24 cellular contexts compared by ENCODE assay signal in the genomic region with DNA sequence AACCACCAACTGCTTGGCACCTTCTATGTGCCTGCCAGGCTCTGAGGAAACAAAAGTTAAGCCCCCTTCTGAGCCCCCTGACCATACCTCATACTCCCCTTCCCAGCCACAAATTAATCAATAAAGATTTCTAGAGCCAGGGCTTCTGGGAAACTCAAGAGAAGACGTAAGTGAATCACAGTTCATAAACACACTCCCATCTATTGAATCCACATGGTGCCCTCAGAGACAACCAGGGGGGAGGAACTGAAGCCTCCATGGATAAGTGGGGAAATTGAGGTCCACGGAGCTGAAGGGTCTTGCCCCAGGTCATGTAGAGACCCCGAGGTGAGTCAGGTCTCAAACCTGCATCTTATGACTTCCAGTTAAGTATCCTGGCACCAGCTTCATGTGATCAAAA.
DNase-seq lines count a peak whose midpoint lies in the region; ATAC-seq and TF ChIP-seq lines count a peak whose summit lies in the region.
"Had no signal": no experiment of that assay in that cellular context is flagged by ENCODE, and none has a peak within 500 bp of the region (broad histone marks: within the 10 kb centered on the region; RNA-seq: fewer than 3 reads in every experiment).

No MANE protein-coding gene starts in this region.

- H3K4me3 ChIP-seq in neuronal stem cell (ENCODE audit: low read length in 2 of 2) (no peak overlapping the region), tibial artery (no peak overlapping the region)
- H3K4me3 ChIP-seq: GM12878, GM23338, K562, PC-9 had no signal

- H2BK120ac ChIP-seq in neuronal stem cell (ENCODE audit: low read depth, low read length) (no peak overlapping the region), H9 (ENCODE audit: low read depth, low read length, poor library complexity, severe bottlenecking) (no peak overlapping the region)

- H2BK12ac ChIP-seq in neuronal stem cell (ENCODE audit: low read length), result no peak overlapping the region
- no peak overlapping the region for H2BK12ac ChIP-seq in H9 (ENCODE audit: insufficient read length, low read depth, low read length)

- WGBS in neuronal stem cell (ENCODE audit: extremely low coverage in 2 of 2, insufficient read length in 2 of 2, insufficient replicate concordance in 1 of 2), 2 donors, result no CpG with 5 or more reads among the region's 3 CpGs
- no CpG with 5 or more reads among the region's 3 CpGs for WGBS in H9 (ENCODE audit: extremely low coverage, insufficient read length, low lambda C conversion rate)

- no peak overlapping the region for H4K5ac ChIP-seq in H9 (ENCODE audit: insufficient read length, low read depth, low read length)

- H2AFZ ChIP-seq in neuronal stem cell (ENCODE audit: low read length), result no peak overlapping the region
- H2AFZ ChIP-seq in H9 (ENCODE audit: low read length), result no peak overlapping the region
- H2AFZ ChIP-seq: GM23338, PC-9 had no signal

- H3K23me2 ChIP-seq in H9 (ENCODE audit: insufficient read length, low read depth, low read length, poor library complexity, severe bottlenecking), result no peaks in the 10 kb centered on the region

- H3K4me2 ChIP-seq in neuronal stem cell (ENCODE audit: insufficient read depth, low read length, poor library complexity, severe bottlenecking) (no peak overlapping the region), H9 (ENCODE audit: insufficient read depth, insufficient read length, low read length) (no peak overlapping the region)
- H3K4me2 ChIP-seq: GM23338, PC-9 had no signal

- H3K27ac ChIP-seq in neuronal stem cell (replicated peaks; ENCODE audit: low read length), result no peak overlapping the region
- H3K27ac ChIP-seq in tibial artery, result peak overlapping the region; percentile 42 to 76
- H3K27ac ChIP-seq in H9 (ENCODE audit: insufficient read length, low read depth, low read length), result no peak overlapping the region
- H3K27ac ChIP-seq: 22Rv1, C4-2B, PC-9 had no signal

- peak overlapping the region; percentile 4 for H3K14ac ChIP-seq in neuronal stem cell (ENCODE audit: low read length)
- no peak overlapping the region for H3K14ac ChIP-seq in H9 (ENCODE audit: insufficient read depth, low read length)

- no peak overlapping the region for H2BK20ac ChIP-seq in H9 (ENCODE audit: low read depth, low read length, poor library complexity, severe bottlenecking)

- no peak overlapping the region for H3K23ac ChIP-seq in neuronal stem cell (ENCODE audit: low read depth, low read length, poor library complexity)
- no peak overlapping the region for H3K23ac ChIP-seq in H9 (ENCODE audit: insufficient read length, low read depth, low read length)

- POLR2A ChIA-PET in MCF 10A (lab: Yijun Ruan, JAX), result no interaction called here

- H3K9me3 ChIP-seq in neuronal stem cell (replicated peaks in 1 of 2; ENCODE audit: control insufficient read depth in 2 of 2, insufficient read depth in 1 of 2, low read depth in 1 of 2, low read length in 2 of 2) (no peaks in the 10 kb centered on the region), tibial artery (no peaks in the 10 kb centered on the region), H9 (ENCODE audit: control insufficient read depth, low read depth, low read length) (no peaks in the 10 kb centered on the region)
- H3K9me3 ChIP-seq: Caco-2 had no signal

- H3K79me2 ChIP-seq in H9 (ENCODE audit: insufficient read depth, low read length), result no peaks in the 10 kb centered on the region

- H4K8ac ChIP-seq in neuronal stem cell (ENCODE audit: low read depth, low read length), result no peak overlapping the region
- no peak overlapping the region for H4K8ac ChIP-seq in H9 (replicated peaks; ENCODE audit: insufficient read length, low read depth, low read length)

- BruUV-seq in MCF 10A (replicated peaks; lab: Mats Ljungman, UMichigan), result no TSS peak

- no peak overlapping the region for H3T11ph ChIP-seq in H9 (ENCODE audit: low read length)

- CTCF ChIA-PET in MCF 10A (lab: Yijun Ruan, JAX), result interaction anchor here (0.9 kb wide), 1 partner anchor 246 kb away, joined by 4 read pairs; no protein-coding TSS in a partner anchor

- H3K36me3 Mint-ChIP-seq in H9 (ENCODE audit: insufficient read depth in 1 of 3, low read depth in 3 of 3) (no peaks in the 10 kb centered on the region), MCF 10A (ENCODE audit: insufficient read depth, unreplicated experiment) (no peaks in the 10 kb centered on the region)
- H3K36me3 Mint-ChIP-seq: CD8-positive, alpha-beta T cell had no signal

- H4K91ac ChIP-seq in neuronal stem cell (ENCODE audit: low read depth, low read length, poor library complexity) (no peak overlapping the region), H9 (ENCODE audit: insufficient read length, low read depth, low read length) (no peak overlapping the region)

- peak; percentile 30 for ATAC-seq in Right ventricle myocardium superior (ENCODE audit: poor library complexity)
- ATAC-seq in left ventricle myocardium superior, result peak; percentile 27
- ATAC-seq: CD8-positive, alpha-beta T cell; GM12878; GM23338; K562 had no signal

- peaks cover 1 to 5% of the 10 kb centered on the region in 2 donors for H3K4me1 ChIP-seq in neuronal stem cell (ENCODE audit: control insufficient read depth in 2 of 2, insufficient read depth in 1 of 2, low read depth in 1 of 2, low read length in 2 of 2)
- peaks cover 0 to 29% (median 14%) of the 10 kb centered on the region in 4 donors for H3K4me1 ChIP-seq in tibial artery
- H3K4me1 ChIP-seq in H9 (ENCODE audit: insufficient read depth, low read length), result no peaks in the 10 kb centered on the region

- H3K79me1 ChIP-seq in neuronal stem cell (ENCODE audit: low read depth, low read length) (no peaks in the 10 kb centered on the region), H9 (ENCODE audit: insufficient read depth, low read depth, low read length, poor library complexity, severe bottlenecking) (no peaks in the 10 kb centered on the region)

- peak overlapping the region; percentile 71 for H2AK5ac ChIP-seq in neuronal stem cell (ENCODE audit: low read depth, low read length)
- no peak overlapping the region for H2AK5ac ChIP-seq in H9 (ENCODE audit: insufficient read length, low read length)

- H3K18ac ChIP-seq in neuronal stem cell (ENCODE audit: low read length), result no peak overlapping the region
- no peak overlapping the region for H3K18ac ChIP-seq in H9 (ENCODE audit: insufficient read length, low read depth, low read length)

- peak overlapping the region; percentile 70 for H2BK15ac ChIP-seq in neuronal stem cell (ENCODE audit: low read length)
- H2BK15ac ChIP-seq in H9 (ENCODE audit: low read depth, low read length), result no peak overlapping the region

- H3K4ac ChIP-seq in neuronal stem cell (ENCODE audit: low read length), result no peak overlapping the region
- no peak overlapping the region for H3K4ac ChIP-seq in H9 (ENCODE audit: low read depth, low read length)

- intact Hi-C loops in Right ventricle myocardium superior (cut with DNase I), result no loop called here
- intact Hi-C loops in cardiac septum (cut with DNase I), result loop anchor here (10.0 kb wide), 1 partner anchor 916 kb away; no protein-coding TSS in a partner anchor
- intact Hi-C loops in left ventricle myocardium superior (cut with micrococcal nuclease), result no loop called here
- intact Hi-C loops in tibial artery (cut with DNase I; ENCODE audit: low total_unique reads), result no loop called here
- intact Hi-C loops in MCF 10A (cut with micrococcal nuclease), result no loop called here

- H3K4me1 Mint-ChIP-seq in H9 (peaks cover 8 to 12% of the 10 kb centered on the region in 2 experiments), MCF 10A (ENCODE audit: insufficient read depth, unreplicated experiment) (no peaks in the 10 kb centered on the region)
- H3K4me1 Mint-ChIP-seq: B cell had no signal

- H3K36me3 ChIP-seq in neuronal stem cell (replicated peaks in 1 of 2; ENCODE audit: control insufficient read depth in 2 of 2, insufficient read depth in 2 of 2, low read length in 2 of 2) (no peaks in the 10 kb centered on the region), tibial artery (no peaks in the 10 kb centered on the region)

- H3K56ac ChIP-seq in H9 (ENCODE audit: insufficient read length, low read depth, low read length), result no peak overlapping the region

- TF ChIP-seq CTCF in tibial artery (IDR thresholded peaks at IDR 0.05), result no peak
- no peak for TF ChIP-seq CTCF in H9 (conservative IDR thresholded peaks at IDR 0.05)
- no peak for TF ChIP-seq CTCF in MCF 10A (IDR thresholded peaks at IDR 0.05; ENCODE audit: unreplicated experiment)

- no peaks in the 10 kb centered on the region for H4K20me1 ChIP-seq in H9 (ENCODE audit: control insufficient read depth, insufficient read depth, insufficient read length)

- H3K27ac Mint-ChIP-seq in H9 (peak overlapping the region in 1 of 3 experiments; percentile 26; a peak in 1 of 7 replicates), MCF 10A (ENCODE audit: low read depth, unreplicated experiment) (no peak overlapping the region)
- H3K27ac Mint-ChIP-seq: B cell; CD8-positive, alpha-beta T cell; GM23338 had no signal

- H3K27me3 ChIP-seq in neuronal stem cell (ENCODE audit: control insufficient read depth in 3 of 3, insufficient read depth in 3 of 3, low read depth in 1 of 3, low read length in 3 of 3) (no peaks in the 10 kb centered on the region), tibial artery (no peaks in the 10 kb centered on the region), H9 (ENCODE audit: insufficient read depth, low read length) (no peaks in the 10 kb centered on the region)

- H3K27me3 Mint-ChIP-seq in H9 (ENCODE audit: low read depth) (peaks cover 36% of the 10 kb centered on the region), MCF 10A (ENCODE audit: insufficient read depth, unreplicated experiment) (peaks cover 38% of the 10 kb centered on the region)
- H3K27me3 Mint-ChIP-seq: B cell had no signal

- H3K4me3 Mint-ChIP-seq in H9 (no peak overlapping the region), MCF 10A (ENCODE audit: unreplicated experiment) (no peak overlapping the region)
- H3K4me3 Mint-ChIP-seq: B cell; CD8-positive, alpha-beta T cell; GM23338 had no signal

- H3K9me3 Mint-ChIP-seq in H9, result peaks cover 0 to 3% of the 10 kb centered on the region in 2 experiments; a peak in 2 of 5 replicates
- peaks cover 19% of the 10 kb centered on the region for H3K9me3 Mint-ChIP-seq in MCF 10A (ENCODE audit: unreplicated experiment)
- H3K9me3 Mint-ChIP-seq: GM23338 had no signal

- no peak overlapping the region for H2BK5ac ChIP-seq in neuronal stem cell (ENCODE audit: low read length)
- H2BK5ac ChIP-seq in H9 (ENCODE audit: insufficient read length, low read length), result no peak overlapping the region

- H3K9ac ChIP-seq in neuronal stem cell (ENCODE audit: low read depth, low read length, poor library complexity) (no peak overlapping the region), H9 (ENCODE audit: extremely low read depth, insufficient read length, low read length) (no peak overlapping the region)

- no peak for DNase-seq in Right ventricle myocardium superior
- DNase-seq in cardiac septum (ENCODE audit: low spot score), result no peak
- no peak for DNase-seq in left ventricle myocardium superior
- DNase-seq in neuronal stem cell (ENCODE audit: low spot score), result no peak
- DNase-seq in tibial artery, result no peak
- no peak for DNase-seq in SHP77 (lab: John Stamatoyannopoulos, UW)
- no peak for DNase-seq in H9
- no peak for DNase-seq in MCF 10A (ENCODE audit: unreplicated experiment)
- DNase-seq: Caco-2; CD8-positive, alpha-beta T cell; HCEC 1CT; Kasumi-1; NCI-H1105 treated with DMSO at 0.1 percent for 48 hours; NCI-H2029; NCI-H446 treated with DMSO at 0.1 percent for 48 hours; NCI-H526; PC-9; SHP77 treated with DMSO at 0.1 percent for 48 hours had no signal

Comparison
In these comparisons a context has a peak if more than half of its experiments do, and no peak if none do; other contexts are left out.
1. H3K27ac ChIP-seq: peak in tibial artery (2 of 2); none in neuronal stem cell (single experiment) and H9 (single experiment).